ENCODE assay signal across 27 cellular contexts in the genomic region with DNA sequence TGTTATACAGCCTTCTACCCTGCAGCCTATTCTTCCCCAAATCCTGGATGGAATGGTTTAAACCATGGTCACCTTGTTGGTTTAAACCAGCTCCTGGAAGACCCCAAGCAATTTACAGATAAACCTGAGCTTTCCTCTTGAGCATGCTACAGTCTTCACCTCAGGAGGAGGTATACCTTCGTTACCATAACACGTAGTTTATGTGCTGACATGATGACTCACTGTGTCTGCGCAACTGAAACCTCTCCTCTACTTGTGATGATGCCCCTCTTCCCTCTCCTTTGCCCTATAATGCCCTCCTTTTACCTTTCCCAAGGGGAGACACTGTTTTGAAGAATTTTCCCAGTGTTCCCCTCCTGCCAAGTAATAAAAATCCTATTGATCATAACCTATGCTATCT.
"Had no signal": no experiment of that assay in that cellular context is flagged by ENCODE, and none has a peak within 500 bp of the region (broad histone marks: within the 10 kb centered on the region; RNA-seq: fewer than 3 reads in every experiment).

No MANE protein-coding gene starts in this region.

- H3K4me1 ChIP-seq: pancreas, psoas muscle, right lobe of liver, sigmoid colon, stomach, thyroid gland, tibial nerve, upper lobe of left lung, vagina had no signal

- H3K4me3 Mint-ChIP-seq: natural killer cell; nephron progenitor cell; neural crest cell; stimulated activated effector memory CD8-positive, alpha-beta T cell treated with anti-CD3 and anti-CD28 coated beads, Interleukin-12 subunit alpha, Interleukin-12 subunit beta, amount 100 ng/mL, for 72 hours; stimulated activated naive B cell treated with anti-CD40 and anti-IgM and Interleukin-4, amounts not matched to agents 10 μg/mL and 1 μg/mL and 100 μg/mL, for 72 hours; stimulated activated naive CD8-positive, alpha-beta T cell treated with anti-CD3 and anti-CD28 coated beads, Interleukin-15, Interleukin-2, amounts not matched to agents 100 ng/mL and 50 ng/mL, for 24 hours had no signal

- H3K36me3 Mint-ChIP-seq: natural killer cell; stimulated activated effector memory CD8-positive, alpha-beta T cell treated with anti-CD3 and anti-CD28 coated beads, Interleukin-12 subunit alpha, Interleukin-12 subunit beta, amount 100 ng/mL, for 72 hours; stimulated activated naive B cell treated with anti-CD40 and anti-IgM and Interleukin-4, amounts not matched to agents 10 μg/mL and 1 μg/mL and 100 μg/mL, for 72 hours had no signal

- H3K4me1 Mint-ChIP-seq: nephron progenitor cell; stimulated activated effector memory CD8-positive, alpha-beta T cell treated with anti-CD3 and anti-CD28 coated beads, Interleukin-12 subunit alpha, Interleukin-12 subunit beta, amount 100 ng/mL, for 72 hours had no signal

- H3K27ac Mint-ChIP-seq: natural killer cell; stimulated activated effector memory CD8-positive, alpha-beta T cell treated with anti-CD3 and anti-CD28 coated beads, Interleukin-12 subunit alpha, Interleukin-12 subunit beta, amount 100 ng/mL, for 72 hours; stimulated activated naive B cell treated with anti-CD40 and anti-IgM and Interleukin-4, amounts not matched to agents 10 μg/mL and 1 μg/mL and 100 μg/mL, for 72 hours; stimulated activated naive CD8-positive, alpha-beta T cell treated with anti-CD3 and anti-CD28 coated beads, Interleukin-15, Interleukin-2, amounts not matched to agents 100 ng/mL and 50 ng/mL, for 24 hours had no signal

- DNase-seq: natural killer cell; nephron progenitor cell; nucleus accumbens; pancreas; psoas muscle; right cardiac atrium; right lobe of liver; sigmoid colon; small intestine; stimulated activated CD4-positive, alpha-beta T cell treated with anti-CD3 and anti-CD28 coated beads, Interleukin-15, amount 100 ng/mL, for 24 hours; stimulated activated CD4-positive, alpha-beta T cell treated with anti-CD3 and anti-CD28 coated beads, Interleukin-2, amount 100 ng/mL, for 24 hours; stimulated activated CD4-positive, alpha-beta T cell treated with anti-CD3 and anti-CD28 coated beads, Interleukin-2, amount 100 ng/mL, for 48 hours; stimulated activated CD4-positive, alpha-beta T cell treated with anti-CD3 and anti-CD28 coated beads, Interleukin-4, amount 100 ng/mL, for 24 hours; stimulated activated naive B cell treated with anti-CD40 and anti-IgM and Interleukin-4, amounts not matched to agents 10 μg/mL and 1 μg/mL and 100 μg/mL, for 72 hours; stimulated activated naive CD4-positive, alpha-beta T cell treated with Interleukin-2 at 50 U/mL for 16 hours; stomach; thyroid gland; trophoblast cell; upper lobe of left lung had no signal

- H3K9me3 ChIP-seq: neutrophil, pancreas, psoas muscle, right lobe of liver, sigmoid colon, stomach, thoracic aorta, thyroid gland, tibial nerve, upper lobe of left lung, vagina had no signal

- ATAC-seq: natural killer cell; pancreas; psoas muscle; right cardiac atrium; right lobe of liver; stimulated activated effector memory CD8-positive, alpha-beta T cell treated with anti-CD3 and anti-CD28 coated beads, Interleukin-12 subunit alpha, Interleukin-12 subunit beta, amount 100 ng/mL, for 72 hours; stimulated activated naive B cell treated with anti-CD40 and anti-IgM and Interleukin-4, amounts not matched to agents 10 μg/mL and 1 μg/mL and 100 μg/mL, for 72 hours had no signal

- H3K36me3 ChIP-seq: neutrophil, pancreas, right lobe of liver, sigmoid colon, stomach, thoracic aorta, thyroid gland, tibial nerve, upper lobe of left lung, vagina had no signal

- H3K27ac ChIP-seq: neutrophil, pancreas, psoas muscle, right lobe of liver, sigmoid colon, stomach, thoracic aorta, thyroid gland, tibial nerve, upper lobe of left lung, vagina had no signal

- FAIRE-seq: pancreas, small intestine, urothelium cell line had no signal

- H3K4me3 ChIP-seq: pancreas, psoas muscle, right lobe of liver, sigmoid colon, stomach, thoracic aorta, thyroid gland, tibial nerve, upper lobe of left lung, vagina had no signal

- H3K27me3 Mint-ChIP-seq: stimulated activated naive B cell treated with anti-CD40 and anti-IgM and Interleukin-4, amounts not matched to agents 10 μg/mL and 1 μg/mL and 100 μg/mL, for 72 hours; stimulated activated naive CD8-positive, alpha-beta T cell treated with anti-CD3 and anti-CD28 coated beads, Interleukin-15, Interleukin-2, amounts not matched to agents 100 ng/mL and 50 ng/mL, for 24 hours had no signal

- H3K27me3 ChIP-seq: neutrophil, pancreas, right lobe of liver, sigmoid colon, stomach, thyroid gland, tibial nerve, upper lobe of left lung, vagina had no signal
